In the genomic region with DNA sequence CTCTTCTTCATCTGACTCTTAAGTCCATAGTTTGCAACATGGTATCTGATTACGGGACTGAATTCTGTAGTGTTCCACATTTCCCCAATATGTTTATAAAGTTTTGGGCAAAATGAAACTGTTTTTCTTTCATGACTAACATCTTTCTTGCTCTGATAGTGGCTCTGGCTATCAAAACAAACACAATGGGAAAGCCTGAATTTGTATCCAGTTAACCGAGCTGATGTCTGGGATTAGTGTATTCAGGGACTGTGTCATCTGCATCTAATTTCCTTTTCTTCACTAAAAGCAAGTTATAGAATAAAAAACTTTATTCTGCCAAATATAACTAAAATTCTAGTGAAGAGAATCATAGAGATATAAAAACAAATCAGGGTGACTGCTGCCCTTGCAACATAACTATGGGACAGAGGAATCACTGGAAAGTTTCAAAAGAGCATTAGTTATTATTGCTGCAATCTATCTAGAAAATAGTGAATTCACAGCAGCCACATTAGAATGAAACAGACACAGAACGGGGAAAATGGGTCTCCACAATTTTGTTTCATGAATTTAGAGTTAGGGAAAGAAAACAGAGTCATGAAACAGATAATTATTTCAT, we compare ENCODE assay signal across 15 cellular contexts.
DNase-seq lines count a peak whose midpoint lies in the region; ATAC-seq and TF ChIP-seq lines count a peak whose summit lies in the region.
"Had no signal": no experiment of that assay in that cellular context is flagged by ENCODE, and none has a peak within 500 bp of the region (broad histone marks: within the 10 kb centered on the region; RNA-seq: fewer than 3 reads in every experiment).

No MANE protein-coding gene starts in this region.

- H2BK120ac ChIP-seq in IMR-90 (ENCODE audit: low read depth, low read length): no peak overlapping the region

- intact Hi-C loops in IMR-90 (cut with micrococcal nuclease): loop anchor here (1.0 to 2.0 kb wide), 2 partner anchors 26 to 361 kb away; no protein-coding TSS in a partner anchor

- H2BK5ac ChIP-seq in IMR-90 (ENCODE audit: low read depth, low read length, poor library complexity, severe bottlenecking): peak overlapping the region; percentile 61

- 0 out of 2 replicates have a peak overlapping the region, but pooled peaks have one; percentile 15 for H3K18ac ChIP-seq in IMR-90 (ENCODE audit: low read depth, low read length)

- CTCF ChIA-PET in IMR-90 (lab: Yijun Ruan, JAX): no interaction called here

- no peak overlapping the region for H2AK5ac ChIP-seq in IMR-90 (ENCODE audit: low read depth, low read length)

- no TSS peak for BruUV-seq in IMR-90 (replicated peaks; lab: Mats Ljungman, UMichigan)

- H3K27ac ChIP-seq in IMR-90 (ENCODE audit: insufficient read depth, low read length): no peak overlapping the region

- no peak overlapping the region for H2AK9ac ChIP-seq in IMR-90 (replicated peaks; ENCODE audit: low read depth, low read length, poor library complexity)

- no peak overlapping the region for H3K9ac ChIP-seq in IMR-90 (ENCODE audit: low read depth, low read length)

- POLR2A ChIA-PET in IMR-90 (lab: Charles Lee; ENCODE audit: unreplicated experiment): no interaction called here

- H4K8ac ChIP-seq in IMR-90 (ENCODE audit: low read depth in 2 of 2, low read length in 2 of 2): no peak overlapping the region

- peaks cover 37 to 56% of the 10 kb centered on the region in 2 experiments for H3K79me1 ChIP-seq in IMR-90 (ENCODE audit: low read depth in 1 of 2, low read length in 2 of 2)

- TF ChIP-seq CTCF in IMR-90 (conservative IDR thresholded peaks at IDR 0.05; ENCODE audit: low read depth, low read length) (no peak), nephron (IDR thresholded peaks at IDR 0.05; ENCODE audit: unreplicated experiment in 3 of 3) (no peak)

- in situ Hi-C loops in IMR-90 (cut with MboI; ENCODE audit: low sequenced_read_pairs): no loop called here

- H3K36me3 Mint-ChIP-seq in nephron (ENCODE audit: low read depth): peaks cover 31% of the 10 kb centered on the region

- peaks cover 11% of the 10 kb centered on the region for H3K4me1 ChIP-seq in IMR-90 (ENCODE audit: control insufficient read depth, insufficient read depth, low read length)

- H3K27ac Mint-ChIP-seq in nephron: peak overlapping the region; percentile 32 to 60 (median 35)
- H3K27ac Mint-ChIP-seq: CD8-positive, alpha-beta T cell; type B pancreatic cell had no signal

- no peak overlapping the region for H3K4ac ChIP-seq in IMR-90 (ENCODE audit: low read depth, low read length)

- dilution Hi-C loops in IMR-90 (cut with HindIII; ENCODE audit: low sequenced_read_pairs, unreplicated experiment): no loop called here

- peaks cover 5% of the 10 kb centered on the region for H3K9me1 ChIP-seq in IMR-90 (ENCODE audit: insufficient read depth, low read length)

- no peaks in the 10 kb centered on the region for H3K9me3 Mint-ChIP-seq in nephron
- H3K9me3 Mint-ChIP-seq: CD8-positive, alpha-beta T cell; type B pancreatic cell had no signal

- no peak for TF ChIP-seq POLR2A in IMR-90 (IDR thresholded peaks at IDR 0.05; ENCODE audit: low read depth, low read length)

- no peaks in the 10 kb centered on the region for H3K27me3 ChIP-seq in IMR-90 (ENCODE audit: control insufficient read depth, insufficient read depth, low read length)

- ATAC-seq in IMR-90 (ENCODE audit: low read depth): peak; percentile 95
- no peak for ATAC-seq in GM21360 (IDR thresholded peaks at IDR 0.05; ENCODE audit: unreplicated experiment)
- ATAC-seq in HG03520 (IDR thresholded peaks at IDR 0.05; ENCODE audit: unreplicated experiment): no peak
- no peak for ATAC-seq in GM18498 (IDR thresholded peaks at IDR 0.05; ENCODE audit: unreplicated experiment)
- ATAC-seq: CD8-positive, alpha-beta T cell had no signal

- peaks cover 9% of the 10 kb centered on the region for H3K36me3 ChIP-seq in IMR-90 (ENCODE audit: control insufficient read depth, insufficient read depth, low read length)

- peaks cover 14% of the 10 kb centered on the region for H3K4me1 Mint-ChIP-seq in nephron

- H4K91ac ChIP-seq in IMR-90 (ENCODE audit: insufficient read depth, low read depth, low read length): no peak overlapping the region

- no peak overlapping the region for H3K23ac ChIP-seq in IMR-90 (ENCODE audit: low read depth, low read length)

- H3K56ac ChIP-seq in IMR-90 (ENCODE audit: extremely low read depth, insufficient read depth, low read length): no peak overlapping the region

- H4K20me1 ChIP-seq in IMR-90 (ENCODE audit: insufficient read depth, low read length): no peaks in the 10 kb centered on the region

- no peak overlapping the region for H2BK15ac ChIP-seq in IMR-90 (ENCODE audit: low read depth, low read length)

- peak overlapping the region; percentile 74; the same call in 1 of the 2 replicates for H3K4me2 ChIP-seq in IMR-90 (ENCODE audit: low read depth, low read length)

- no peak overlapping the region for H3K4me3 ChIP-seq in IMR-90 (ENCODE audit: insufficient read depth, low read depth, low read length)

- TF ChIP-seq RAD21 in IMR-90 (IDR thresholded peaks at IDR 0.05; ENCODE audit: low read length): no peak

- no peak overlapping the region for H3K14ac ChIP-seq in IMR-90 (replicated peaks; ENCODE audit: low read depth, low read length)

- DNase-seq in AG08396 (ENCODE audit: low spot score) (peak; percentile 34), IMR-90 (peak; percentile 94), dedifferentiated amniotic fluid mesenchymal stem cell (ENCODE audit: extremely low spot score) (peak; percentile 77), superior temporal gyrus (ENCODE audit: extremely low spot score) (no peak)
- DNase-seq: activated gamma-delta T cell; CD8-positive, alpha-beta T cell; cortex of kidney; midbrain; NCI-H1417; SIG-M5 had no signal

- no peak overlapping the region for H2BK20ac ChIP-seq in IMR-90 (ENCODE audit: low read depth, low read length)

- H2AFZ ChIP-seq in IMR-90 (replicated peaks; ENCODE audit: low read length, poor library complexity): no peak overlapping the region

- H3K4me3 Mint-ChIP-seq in nephron: no peak overlapping the region
- H3K4me3 Mint-ChIP-seq: CD8-positive, alpha-beta T cell; type B pancreatic cell had no signal

- no peak overlapping the region for H4K5ac ChIP-seq in IMR-90 (ENCODE audit: low read depth, low read length)

- no CpG with 5 or more reads among the region's 3 CpGs for WGBS in IMR-90 (ENCODE audit: extremely low coverage in 2 of 2, insufficient read length in 1 of 2), 2 experiments

- H3K27me3 Mint-ChIP-seq in nephron (ENCODE audit: low read depth): no peaks in the 10 kb centered on the region
- H3K27me3 Mint-ChIP-seq: type B pancreatic cell had no signal

- H3K9me3 ChIP-seq in IMR-90 (ENCODE audit: control insufficient read depth, insufficient read depth, low read length): no peaks in the 10 kb centered on the region

TF ChIP-seq in IMR-90, 13 proteins besides CTCF, POLR2A, EP300 and RAD21:
- TF ChIP-seq MAZ (IDR thresholded peaks at IDR 0.05; ENCODE audit: borderline replicate concordance, low read depth, low read length) (no peak), FOS (IDR thresholded peaks at IDR 0.05; ENCODE audit: low read depth, low read length) (0 out of 2 replicates have a peak, but pooled peaks have one; percentile 14), RCOR1 (IDR thresholded peaks at IDR 0.05; ENCODE audit: insufficient replicate concordance, low read length) (no peak), BHLHE40 (IDR thresholded peaks at IDR 0.05; ENCODE audit: low read depth, low read length) (no peak; the same call in 1 of the 2 replicates), SMC3 (IDR thresholded peaks at IDR 0.05; ENCODE audit: low read depth, low read length) (no peak), RFX5 (IDR thresholded peaks at IDR 0.05; ENCODE audit: low read depth, low read length) (peak; percentile 48; the same call in 1 of the 2 replicates), MXI1 (IDR thresholded peaks at IDR 0.05; ENCODE audit: borderline replicate concordance, low read depth, low read length) (no peak), CHD1 (IDR thresholded peaks at IDR 0.05; ENCODE audit: low read depth, low read length) (no peak), USF2 (IDR thresholded peaks at IDR 0.05; ENCODE audit: low read depth, low read length) (no peak), ELK1 (IDR thresholded peaks at IDR 0.05; ENCODE audit: borderline replicate concordance, low read depth, low read length) (no peak), NFE2L2 (IDR thresholded peaks at IDR 0.05; ENCODE audit: low read depth, low read length) (no peak), CEBPB (IDR thresholded peaks at IDR 0.05; ENCODE audit: low read depth, low read length) (peak; percentile 88), MAFK (IDR thresholded peaks at IDR 0.05; ENCODE audit: low read depth, low read length) (no peak)
